ENCODE assay signal across 22 cellular contexts in the genomic region with DNA sequence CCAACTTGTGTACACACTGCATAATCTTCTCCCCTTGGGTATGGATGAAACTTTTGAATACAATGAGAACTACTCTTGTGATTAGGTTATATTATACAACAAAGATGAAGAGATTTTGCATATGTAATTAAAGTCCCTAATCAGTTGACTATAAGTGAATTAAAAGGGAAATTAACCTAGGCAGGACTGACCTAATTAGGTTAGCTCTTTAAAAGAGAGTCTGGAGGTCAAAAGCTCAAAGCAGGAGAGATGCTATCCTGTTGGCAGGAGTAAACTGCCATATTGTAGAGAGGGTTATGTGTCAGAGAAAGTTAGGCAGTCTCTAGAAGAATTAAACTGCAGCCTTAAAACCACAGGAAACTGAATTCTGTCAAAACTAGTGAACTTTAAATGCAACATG. TPM values are rescaled to one million over a fixed set of nuclear protein-coding genes. Genes with fewer than 3 reads are reported as not detected.
A peak's percentile ranks its signal among the peaks of the same experiment; 100 is the strongest.
DNase-seq lines count a peak whose midpoint lies in the region; ATAC-seq and TF ChIP-seq lines count a peak whose summit lies in the region.
"Had no signal": no experiment of that assay in that cellular context is flagged by ENCODE, and none has a peak within 500 bp of the region (broad histone marks: within the 10 kb centered on the region; RNA-seq: fewer than 3 reads in every experiment).

No MANE protein-coding gene starts in this region.

- ATAC-seq in GM18858 (IDR thresholded peaks at IDR 0.05; ENCODE audit: unreplicated experiment): no peak
- ATAC-seq in HG02588 (IDR thresholded peaks at IDR 0.05; ENCODE audit: unreplicated experiment): no peak
- ATAC-seq: A549, GM12878 had no signal

- H3K36me3 ChIP-seq in BE2C (no peaks in the 10 kb centered on the region), SK-N-SH (replicated peaks in 1 of 2; ENCODE audit: control insufficient read depth in 1 of 2, insufficient read depth in 2 of 2, low read length in 1 of 2) (no peaks in the 10 kb centered on the region), mesendoderm (ENCODE audit: control insufficient read depth, insufficient read depth, low read length) (no peaks in the 10 kb centered on the region)
- H3K36me3 ChIP-seq: BLaER1 had no signal

- H2BK15ac ChIP-seq in mesendoderm (replicated peaks; ENCODE audit: low read depth): no peak overlapping the region

- H3K4ac ChIP-seq in mesendoderm (ENCODE audit: low read depth, low read length): no peak overlapping the region

- H3K4me2 ChIP-seq in SK-N-SH (no peak overlapping the region), mesendoderm (ENCODE audit: low read length) (no peak overlapping the region)
- H3K4me2 ChIP-seq: A549, BLaER1 had no signal

- H2AFZ ChIP-seq in SK-N-SH (ENCODE audit: low read depth): no peak overlapping the region

- H3K9me3 ChIP-seq in BE2C: no peaks in the 10 kb centered on the region
- no peaks in the 10 kb centered on the region for H3K9me3 ChIP-seq in SK-N-SH
- H3K9me3 ChIP-seq: A549 had no signal

- H3K56ac ChIP-seq in mesendoderm (ENCODE audit: low read length): no peak overlapping the region

- H3K9me2 ChIP-seq in SK-N-SH: no peaks in the 10 kb centered on the region

- H3K4me1 ChIP-seq in BE2C: peaks cover 30% of the 10 kb centered on the region
- peaks cover 0 to 13% of the 10 kb centered on the region in 2 experiments; a peak in 2 of 4 replicates for H3K4me1 ChIP-seq in SK-N-SH (ENCODE audit: control insufficient read depth in 1 of 2, insufficient read depth in 2 of 2, low read depth in 1 of 2, low read length in 1 of 2)
- H3K4me1 ChIP-seq in mesendoderm (ENCODE audit: control insufficient read depth, low read depth, low read length): peaks cover 1% of the 10 kb centered on the region
- H3K4me1 ChIP-seq: BLaER1 had no signal

- H3F3A ChIP-seq in SK-N-SH (replicated peaks; ENCODE audit: insufficient read depth): no peaks in the 10 kb centered on the region

- H3K23ac ChIP-seq in mesendoderm (ENCODE audit: low read length): no peak overlapping the region

- POLR2A ChIA-PET in SK-N-SH (lab: Yijun Ruan, JAX): no interaction called here

- H4K20me1 ChIP-seq in SK-N-SH (ENCODE audit: insufficient read depth): no peaks in the 10 kb centered on the region
- H4K20me1 ChIP-seq: BLaER1 had no signal

- CTCF ChIA-PET in SK-N-SH (lab: Yijun Ruan, JAX): interaction anchor here (1.0 to 1.2 kb wide), 3 partner anchors 20 to 65 kb away, joined by 3 read pairs; no protein-coding TSS in a partner anchor

- no peaks in the 10 kb centered on the region for H3K79me1 ChIP-seq in mesendoderm (ENCODE audit: low read length)

- H2BK5ac ChIP-seq in mesendoderm (ENCODE audit: low read length): no peak overlapping the region

- TF ChIP-seq CTCF in BE2C (IDR thresholded peaks at IDR 0.05; ENCODE audit: low read depth, low read length): no peak
- no peak for TF ChIP-seq CTCF in SK-N-SH (IDR thresholded peaks at IDR 0.05)

- H3K79me2 ChIP-seq in SK-N-SH (ENCODE audit: insufficient read depth) (no peaks in the 10 kb centered on the region), mesendoderm (ENCODE audit: control insufficient read depth, insufficient read depth, low read length) (no peaks in the 10 kb centered on the region)

- H4K8ac ChIP-seq in mesendoderm (ENCODE audit: low read depth, low read length): peak overlapping the region; percentile 39

- no peaks in the 10 kb centered on the region for H3K27me3 ChIP-seq in BE2C
- no peaks in the 10 kb centered on the region for H3K27me3 ChIP-seq in SK-N-SH (ENCODE audit: insufficient read depth)
- no peaks in the 10 kb centered on the region for H3K27me3 ChIP-seq in mesendoderm (ENCODE audit: insufficient read depth, low read length, poor library complexity)
- H3K27me3 ChIP-seq: BLaER1 had no signal

- H3K27ac ChIP-seq in SK-N-SH (ENCODE audit: low read depth in 2 of 2, low read length in 1 of 2) (peak overlapping the region in 1 of 2 experiments; percentile 94; a peak in 2 of 4 replicates), mesendoderm (ENCODE audit: low read depth, low read length) (no peak overlapping the region)
- H3K27ac ChIP-seq: A549, BLaER1 had no signal

- no peak overlapping the region for H4K5ac ChIP-seq in mesendoderm (ENCODE audit: low read length)

- no peak overlapping the region for H2BK120ac ChIP-seq in mesendoderm (ENCODE audit: low read depth, low read length)

- H2AK5ac ChIP-seq in mesendoderm (ENCODE audit: low read length): no peak overlapping the region

- TF ChIP-seq EP300 in SK-N-SH (IDR thresholded peaks at IDR 0.05; ENCODE audit: borderline replicate concordance in 1 of 2, low read depth in 1 of 2, low read length in 1 of 2): peak in 1 of 2 experiments; percentile 96; a peak in 2 of 4 replicates

- no peak overlapping the region for H3K9ac ChIP-seq in SK-N-SH
- H3K9ac ChIP-seq in mesendoderm (ENCODE audit: low read length): no peak overlapping the region
- H3K9ac ChIP-seq: BLaER1 had no signal

- DNase-seq in BE2C (peak; percentile 40), SK-N-SH (peak; percentile 48), mesendoderm (no peak)
- no peak for DNase-seq in activated CD4-positive, alpha-beta T cell treated with anti-CD3 and anti-CD28 coated beads for 4 hours
- DNase-seq: AML-193; C1 segment of cervical spinal cord; CD4-positive, alpha-beta memory T cell; CD4-positive, CD25-positive, alpha-beta regulatory T cell; CD8-positive, alpha-beta memory T cell; COR-L47; DMS 273 treated with DMSO at 0.1 percent for 48 hours; DMS153; DMS53; DMS79; DND-41; EL; GDM1 had no signal

- H3K18ac ChIP-seq in mesendoderm (ENCODE audit: low read length): no peak overlapping the region

- H3K4me3 ChIP-seq in BE2C (ENCODE audit: low read depth, low read length) (no peak overlapping the region), SK-N-SH (ENCODE audit: low read depth in 2 of 2, low read length in 1 of 2) (no peak overlapping the region), mesendoderm (ENCODE audit: low read length) (no peak overlapping the region)
- H3K4me3 ChIP-seq: A549, BLaER1, GM12878 had no signal

- TF ChIP-seq RAD21 in SK-N-SH (IDR thresholded peaks at IDR 0.05; ENCODE audit: low read length): no peak; the same call in 1 of the 2 replicates

TF ChIP-seq in SK-N-SH, 30 proteins besides CTCF, POLR2A, EP300 and RAD21:
- TF ChIP-seq TCF12 (IDR thresholded peaks at IDR 0.05): peak; percentile 40
- peak; percentile 51; the same call in 1 of the 2 replicates for TF ChIP-seq TEAD4 (IDR thresholded peaks at IDR 0.05; ENCODE audit: borderline replicate concordance, insufficient read depth)
- TF ChIP-seq RCOR1 (IDR thresholded peaks at IDR 0.05; ENCODE audit: low read length): peak; percentile 94
- 0 out of 2 replicates have a peak, but pooled peaks have one; percentile 36 for TF ChIP-seq POLR2AphosphoS5 (IDR thresholded peaks at IDR 0.05; ENCODE audit: low read depth, low read length)
- TF ChIP-seq GATA2 (CRISPR knock-in tag; IDR thresholded peaks at IDR 0.05): peak; percentile 96
- TF ChIP-seq CHD2 (IDR thresholded peaks at IDR 0.05; ENCODE audit: low read length, partially characterized antibody): peak; percentile 70
- 0 out of 2 replicates have a peak, but pooled peaks have one; percentile 32 for TF ChIP-seq MXI1 (IDR thresholded peaks at IDR 0.05; ENCODE audit: low read depth, low read length)
- TF ChIP-seq, protein P1, sequence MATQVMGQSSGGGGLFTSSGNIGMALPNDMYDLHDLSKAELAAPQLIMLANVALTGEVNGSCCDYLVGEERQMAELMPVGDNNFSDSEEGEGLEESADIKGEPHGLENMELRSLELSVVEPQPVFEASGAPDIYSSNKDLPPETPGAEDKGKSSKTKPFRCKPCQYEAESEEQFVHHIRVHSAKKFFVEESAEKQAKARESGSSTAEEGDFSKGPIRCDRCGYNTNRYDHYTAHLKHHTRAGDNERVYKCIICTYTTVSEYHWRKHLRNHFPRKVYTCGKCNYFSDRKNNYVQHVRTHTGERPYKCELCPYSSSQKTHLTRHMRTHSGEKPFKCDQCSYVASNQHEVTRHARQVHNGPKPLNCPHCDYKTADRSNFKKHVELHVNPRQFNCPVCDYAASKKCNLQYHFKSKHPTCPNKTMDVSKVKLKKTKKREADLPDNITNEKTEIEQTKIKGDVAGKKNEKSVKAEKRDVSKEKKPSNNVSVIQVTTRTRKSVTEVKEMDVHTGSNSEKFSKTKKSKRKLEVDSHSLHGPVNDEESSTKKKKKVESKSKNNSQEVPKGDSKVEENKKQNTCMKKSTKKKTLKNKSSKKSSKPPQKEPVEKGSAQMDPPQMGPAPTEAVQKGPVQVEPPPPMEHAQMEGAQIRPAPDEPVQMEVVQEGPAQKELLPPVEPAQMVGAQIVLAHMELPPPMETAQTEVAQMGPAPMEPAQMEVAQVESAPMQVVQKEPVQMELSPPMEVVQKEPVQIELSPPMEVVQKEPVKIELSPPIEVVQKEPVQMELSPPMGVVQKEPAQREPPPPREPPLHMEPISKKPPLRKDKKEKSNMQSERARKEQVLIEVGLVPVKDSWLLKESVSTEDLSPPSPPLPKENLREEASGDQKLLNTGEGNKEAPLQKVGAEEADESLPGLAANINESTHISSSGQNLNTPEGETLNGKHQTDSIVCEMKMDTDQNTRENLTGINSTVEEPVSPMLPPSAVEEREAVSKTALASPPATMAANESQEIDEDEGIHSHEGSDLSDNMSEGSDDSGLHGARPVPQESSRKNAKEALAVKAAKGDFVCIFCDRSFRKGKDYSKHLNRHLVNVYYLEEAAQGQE (IDR thresholded peaks at IDR 0.05; ENCODE audit: low read depth, low read length): no peak
- 0 out of 2 replicates have a peak, but pooled peaks have one; percentile 22 for TF ChIP-seq FOXJ3 (CRISPR knock-in tag; IDR thresholded peaks at IDR 0.05)
- TF ChIP-seq USF1 (IDR thresholded peaks at IDR 0.05; ENCODE audit: borderline replicate concordance, low read depth): no peak

RNA-seq across cellular contexts. Expression of gene HGF, which starts 29.4 kb away (rescaled TPM):
- 32.7 TPM for polyA plus RNA-seq in BE2C (2012; ENCODE audit: insufficient read depth, insufficient read length, low read depth)
- 1.5 and 1.8 TPM in 2 replicates for polyA plus RNA-seq in SK-N-SH (2012; rRNA removed)
- polyA plus RNA-seq in SK-N-SH (2012; cell fraction: cytosol; rRNA removed): 2.3 and 2.7 TPM in 2 replicates
- 0.94 and 2.1 TPM in 2 replicates for polyA plus RNA-seq in SK-N-SH (2012; cell fraction: nucleus; rRNA removed)
- 0.14 TPM for polyA plus RNA-seq in mesendoderm (2013, experiment 1 of 2)
- 0.14 TPM for polyA plus RNA-seq in mesendoderm (2013, experiment 2 of 2)
- polyA plus RNA-seq: CD4-positive, alpha-beta memory T cell; CD4-positive, CD25-positive, alpha-beta regulatory T cell; CD8-positive, alpha-beta memory T cell had no signal

Comparison
In these comparisons a context has a peak if more than half of its experiments do, and no peak if none do; other contexts are left out.
1. DNase-seq: peak in BE2C (single experiment) and SK-N-SH (single experiment); none in mesendoderm (single experiment) and activated CD4-positive, alpha-beta T cell treated with anti-CD3 and anti-CD28 coated beads for 4 hours (0 of 2).